In genomic region chr11:24295360-24295759, GRCh38 we compare ENCODE assay signal across 18 cellular contexts.
DNase-seq lines count a peak whose midpoint lies in the region; ATAC-seq, FAIRE-seq and TF ChIP-seq lines count a peak whose summit lies in the region.
"Had no signal": no experiment of that assay in that cellular context is flagged by ENCODE, and none has a peak within 500 bp of the region (broad histone marks: within the 10 kb centered on the region; RNA-seq: fewer than 3 reads in every experiment).

No MANE protein-coding gene starts in this region.

- no peaks in the 10 kb centered on the region for H3K36me3 Mint-ChIP-seq in osteocyte (ENCODE audit: unreplicated experiment)
- H3K36me3 Mint-ChIP-seq in activated T-cell treated with anti-CD3 and anti-CD28 coated beads, Interleukin-2, amount 50 U/mL, for 4 hours (ENCODE audit: insufficient read depth): no peaks in the 10 kb centered on the region
- H3K36me3 Mint-ChIP-seq: naive B cell had no signal

- TF ChIP-seq POLR2A in H1 (IDR thresholded peaks at IDR 0.05; ENCODE audit: control extremely low read depth in 1 of 2, low read depth in 2 of 2, low read length in 2 of 2): no peak
- TF ChIP-seq POLR2A in prostate gland (IDR thresholded peaks at IDR 0.05): no peak

- no peak overlapping the region for H2AK5ac ChIP-seq in H1 (ENCODE audit: low read depth, low read length)

- no peak overlapping the region for H3K9ac ChIP-seq in H1 (replicated peaks in 1 of 4; ENCODE audit: extremely low read depth in 1 of 4, low read depth in 3 of 4, low read length in 3 of 4)

- H3K27me3 ChIP-seq in H1 (replicated peaks in 1 of 4; ENCODE audit: control insufficient read depth in 3 of 4, extremely low read depth in 1 of 4, insufficient read depth in 3 of 4, low read length in 3 of 4) (no peaks in the 10 kb centered on the region), prostate gland (replicated peaks; ENCODE audit: insufficient read depth) (no peaks in the 10 kb centered on the region)
- H3K27me3 ChIP-seq: dorsolateral prefrontal cortex, testis had no signal

- no peak overlapping the region for H3K4me2 ChIP-seq in H1 (ENCODE audit: insufficient read depth in 1 of 2, low read depth in 2 of 2, low read length in 2 of 2)

- H3K4me3 ChIP-seq in H1 (ENCODE audit: extremely low read depth in 1 of 4, insufficient read depth in 2 of 4, low read depth in 3 of 4, low read length in 4 of 4) (no peak overlapping the region), prostate gland (no peak overlapping the region)
- H3K4me3 ChIP-seq: dorsolateral prefrontal cortex, lung, skin epidermis, testis had no signal

- H4K5ac ChIP-seq in H1 (ENCODE audit: insufficient read length, low read depth, low read length): no peak overlapping the region

- ATAC-seq in GM18870 (IDR thresholded peaks at IDR 0.05; ENCODE audit: unreplicated experiment) (peak; percentile 79), GM18909 (IDR thresholded peaks at IDR 0.05; ENCODE audit: poor library complexity, unreplicated experiment) (no peak)
- no peak for ATAC-seq in activated T-cell treated with anti-CD3 and anti-CD28 coated beads, Interleukin-2, amount 50 U/mL, for 4 hours

- H2BK5ac ChIP-seq in H1 (ENCODE audit: low read depth, low read length): no peak overlapping the region

- no peak overlapping the region for H4K8ac ChIP-seq in H1 (ENCODE audit: extremely low read depth, insufficient read depth, low read length)

- intact Hi-C loops in prostate gland (cut with DNase I): no loop called here

- no peak overlapping the region for H2BK12ac ChIP-seq in H1 (ENCODE audit: low read depth, low read length)

- no peak overlapping the region for H3K56ac ChIP-seq in H1 (replicated peaks; ENCODE audit: insufficient read length, low read depth, low read length)

- H3K27ac ChIP-seq in H1 (ENCODE audit: low read depth, low read length) (no peak overlapping the region; the same call in 1 of the 2 replicates), prostate gland (no peak overlapping the region)
- H3K27ac ChIP-seq: dorsolateral prefrontal cortex, skin epidermis, testis had no signal

- no peak overlapping the region for H2BK20ac ChIP-seq in H1 (ENCODE audit: low read length)

- peak overlapping the region; percentile 27 for H3K27ac Mint-ChIP-seq in osteocyte (ENCODE audit: unreplicated experiment)
- H3K27ac Mint-ChIP-seq: activated T-helper 2 cell treated with anti-CD3 and anti-CD28 coated beads, Interferon-gamma antibody, Interleukin-2, Interleukin-4, amounts not matched to agents 10 μg/mL and 5 μg/mL and 100 μg/mL, durations not matched to agents 14 hours and 24 hours and 36 hours; naive B cell; progenitor cell of endocrine pancreas had no signal

- no peaks in the 10 kb centered on the region for H3K9me3 ChIP-seq in H1 (ENCODE audit: insufficient read depth in 2 of 2, low read depth in 1 of 2, low read length in 1 of 2)
- no peaks in the 10 kb centered on the region for H3K9me3 ChIP-seq in prostate gland
- H3K9me3 ChIP-seq: testis had no signal

- 0 out of 2 replicates have a peak overlapping the region, but pooled peaks have one; percentile 78 for H2AFZ ChIP-seq in H1 (ENCODE audit: low read length)

- no peak for FAIRE-seq in H1 (lab: Jason Lieb, UNC)

- DNase-seq in LHCN-M2 (ENCODE audit: low read depth) (peak; percentile 62), H1 (ENCODE audit: low read depth in 1 of 2, low spot score in 2 of 2) (no peak), osteocyte (ENCODE audit: extremely low spot score, unreplicated experiment) (no peak), NOMO-1 treated with DMSO at 0.1 percent for 48 hours (lab: John Stamatoyannopoulos, UW; ENCODE audit: unreplicated experiment) (no peak), prostate gland (ENCODE audit: low spot score) (no peak)
- no peak for DNase-seq in activated T-cell treated with anti-CD3 and anti-CD28 coated beads, Interleukin-2, amount 50 U/mL, for 4 hours
- DNase-seq: activated CD4-positive, CD25-positive, alpha-beta regulatory T cell treated with anti-CD3 and anti-CD28 coated beads, Interleukin-2, amount 50 U/mL, for 72 hours; dorsolateral prefrontal cortex; naive B cell; NCI-H2029 treated with DMSO at 0.1 percent for 48 hours; NCI-H526; testis had no signal

- H2BK120ac ChIP-seq in H1 (replicated peaks; ENCODE audit: low read depth, low read length): no peak overlapping the region

- H2BK15ac ChIP-seq in H1 (ENCODE audit: low read length): no peak overlapping the region

- no peak for TF ChIP-seq CTCF in H1 (IDR thresholded peaks at IDR 0.05; ENCODE audit: control extremely low read depth in 1 of 3, insufficient read depth in 1 of 3, low read depth in 1 of 3, low read length in 3 of 3)
- TF ChIP-seq CTCF in osteocyte (IDR thresholded peaks at IDR 0.05): no peak
- no peak for TF ChIP-seq CTCF in prostate gland (IDR thresholded peaks at IDR 0.05)

- no peak overlapping the region for H4K91ac ChIP-seq in H1 (replicated peaks; ENCODE audit: insufficient read length, low read length)

- WGBS in H1 (ENCODE audit: extremely low coverage in 1 of 2, insufficient coverage in 1 of 2, insufficient read length in 1 of 2, insufficient replicate concordance in 2 of 2, low coverage in 1 of 2, low lambda C conversion rate in 2 of 2, missing lambda C conversion rate in 1 of 2), 2 experiments: 90% methylated on average over 2 of the region's 2 CpGs; no CpG with 5 or more reads in 1 of the 2 experiments
- WGBS in prostate gland: 92% methylated on average over 2 of the region's 2 CpGs

- TF ChIP-seq EP300 in H1 (IDR thresholded peaks at IDR 0.05; ENCODE audit: borderline replicate concordance in 1 of 2, low read depth in 2 of 2, low read length in 2 of 2): no peak

- no peak overlapping the region for H3K23ac ChIP-seq in H1 (ENCODE audit: insufficient read length)

- no peaks in the 10 kb centered on the region for H4K20me1 ChIP-seq in H1 (replicated peaks in 1 of 2; ENCODE audit: control insufficient read depth in 1 of 2, insufficient read depth in 2 of 2, low read length in 2 of 2)

- H3K79me2 ChIP-seq in H1 (ENCODE audit: control insufficient read depth in 1 of 2, insufficient read depth in 2 of 2, low read length in 2 of 2): no peaks in the 10 kb centered on the region

- peaks cover 6% of the 10 kb centered on the region for H3K4me1 Mint-ChIP-seq in osteocyte (ENCODE audit: unreplicated experiment)
- H3K4me1 Mint-ChIP-seq in activated T-cell treated with anti-CD3 and anti-CD28 coated beads, Interleukin-2, amount 50 U/mL, for 4 hours (ENCODE audit: low read depth): no peaks in the 10 kb centered on the region
- H3K4me1 Mint-ChIP-seq: naive B cell had no signal

- H3K9me3 Mint-ChIP-seq in osteocyte (ENCODE audit: unreplicated experiment): peaks cover 5% of the 10 kb centered on the region
- peaks cover 12% of the 10 kb centered on the region for H3K9me3 Mint-ChIP-seq in activated T-cell treated with anti-CD3 and anti-CD28 coated beads, Interleukin-2, amount 50 U/mL, for 4 hours

- CTCF ChIA-PET in H1 (lab: Charles Lee; ENCODE audit: partially characterized antibody): no interaction called here

- POLR2A ChIA-PET in H1 (lab: Charles Lee; ENCODE audit: partially characterized antibody): no interaction called here

- H3K4me1 ChIP-seq in H1 (replicated peaks in 1 of 4; ENCODE audit: control insufficient read depth in 3 of 4, insufficient read depth in 4 of 4, low read length in 3 of 4) (no peaks in the 10 kb centered on the region), prostate gland (replicated peaks) (no peaks in the 10 kb centered on the region)
- H3K4me1 ChIP-seq: testis had no signal

- H3K18ac ChIP-seq in H1 (ENCODE audit: extremely low read depth, low read length): no peak overlapping the region

- H3K4ac ChIP-seq in H1 (replicated peaks; ENCODE audit: insufficient read length, low read depth, low read length): no peak overlapping the region

- no peak for TF ChIP-seq RAD21 in H1 (IDR thresholded peaks at IDR 0.05 in 1 of 2, conservative IDR thresholded peaks at IDR 0.05 in 1 of 2; ENCODE audit: low read depth in 2 of 2, low read length in 2 of 2)

- H3K4me3 Mint-ChIP-seq in osteocyte (ENCODE audit: unreplicated experiment): peak overlapping the region; percentile 22
- H3K4me3 Mint-ChIP-seq in activated T-cell treated with anti-CD3 and anti-CD28 coated beads, Interleukin-2, amount 50 U/mL, for 4 hours: no peak overlapping the region
- H3K4me3 Mint-ChIP-seq: naive B cell had no signal

- H3K36me3 ChIP-seq in H1 (ENCODE audit: control insufficient read depth in 2 of 4, insufficient read depth in 4 of 4, low read length in 3 of 4) (no peaks in the 10 kb centered on the region), prostate gland (no peaks in the 10 kb centered on the region)

- no peak overlapping the region for H3K14ac ChIP-seq in H1 (ENCODE audit: insufficient read length)

- no peaks in the 10 kb centered on the region for H3K27me3 Mint-ChIP-seq in osteocyte (ENCODE audit: unreplicated experiment)
- H3K27me3 Mint-ChIP-seq in activated T-cell treated with anti-CD3 and anti-CD28 coated beads, Interleukin-2, amount 50 U/mL, for 4 hours (ENCODE audit: low read depth): no peaks in the 10 kb centered on the region
- H3K27me3 Mint-ChIP-seq: naive B cell, progenitor cell of endocrine pancreas had no signal

- no peaks in the 10 kb centered on the region for H3K79me1 ChIP-seq in H1 (ENCODE audit: low read depth, low read length)

- no peaks in the 10 kb centered on the region for H3K23me2 ChIP-seq in H1 (ENCODE audit: low read depth, low read length)

TF ChIP-seq in H1, 55 proteins besides CTCF, POLR2A, EP300 and RAD21:
- TF ChIP-seq BCL11A (IDR thresholded peaks at IDR 0.05; ENCODE audit: low read depth in 2 of 2, low read length in 2 of 2) (no peak), BRCA1 (IDR thresholded peaks at IDR 0.05; ENCODE audit: low read depth, low read length) (no peak), HDAC2 (IDR thresholded peaks at IDR 0.05; ENCODE audit: borderline replicate concordance in 1 of 2, low read depth in 2 of 2, low read length in 2 of 2) (no peak), JUND (IDR thresholded peaks at IDR 0.05; ENCODE audit: low read length) (no peak), CEBPB (IDR thresholded peaks at IDR 0.05; ENCODE audit: low read depth, low read length) (no peak), MAFK (IDR thresholded peaks at IDR 0.05; ENCODE audit: low read depth, low read length) (no peak), TCF12 (IDR thresholded peaks at IDR 0.05; ENCODE audit: low read depth, low read length) (no peak), BACH1 (IDR thresholded peaks at IDR 0.05; ENCODE audit: low read length) (no peak), SP1 (IDR thresholded peaks at IDR 0.05; ENCODE audit: low read depth, low read length) (no peak), SIRT6 (IDR thresholded peaks at IDR 0.05; ENCODE audit: low read length) (no peak), RBBP5 (IDR thresholded peaks at IDR 0.05; ENCODE audit: borderline replicate concordance, low read depth, low read length) (no peak), JUN (IDR thresholded peaks at IDR 0.05; ENCODE audit: low read depth, low read length) (no peak), EGR1 (IDR thresholded peaks at IDR 0.05; ENCODE audit: borderline replicate concordance, low read depth, low read length) (no peak), CBX8 (IDR thresholded peaks at IDR 0.05; ENCODE audit: borderline replicate concordance, low read depth, low read length) (no peak), SIN3A (conservative IDR thresholded peaks at IDR 0.05 in 1 of 2, IDR thresholded peaks at IDR 0.05 in 1 of 2; ENCODE audit: low read depth in 1 of 2, low read length in 2 of 2) (no peak)
